In genomic region chr1:100322436-100323211, GRCh38 we compare ENCODE assay signal across 8 cellular contexts. TPM values are rescaled to one million over a fixed set of nuclear protein-coding genes. Genes with fewer than 3 reads are reported as not detected.
DNase-seq lines count a peak whose midpoint lies in the region; ATAC-seq, FAIRE-seq and TF ChIP-seq lines count a peak whose summit lies in the region.

No MANE protein-coding gene starts in this region.

- TF ChIP-seq CTCF in A673 (conservative IDR thresholded peaks at IDR 0.05; ENCODE audit: low read depth, low read length) (no peak), LNCaP clone FGC (IDR thresholded peaks at IDR 0.05; ENCODE audit: control insufficient read depth, extremely low read depth, insufficient read depth) (no peak), fibroblast of villous mesenchyme (IDR thresholded peaks at IDR 0.05; ENCODE audit: insufficient read depth, low read depth, low read length) (no peak), WERI-Rb-1 (IDR thresholded peaks at IDR 0.05; ENCODE audit: low read depth, low read length) (no peak), thyroid gland (IDR thresholded peaks at IDR 0.05) (no peak), upper lobe of right lung (IDR thresholded peaks at IDR 0.05) (no peak)

- CTCF ChIA-PET in A673 (lab: Charles Lee), result no interaction called here

- H3K36me3 ChIP-seq in A673 (ENCODE audit: insufficient read depth, low read length, poor library complexity, severe bottlenecking) (no peaks in the 10 kb centered on the region), WERI-Rb-1 (no peaks in the 10 kb centered on the region), thyroid gland (no peaks in the 10 kb centered on the region), upper lobe of right lung (no peaks in the 10 kb centered on the region)

- no peak for DNase-seq in A673 (ENCODE audit: low spot score)
- DNase-seq in GM19239 (ENCODE audit: insufficient read length, low spot score), result no peak
- DNase-seq in LNCaP clone FGC (ENCODE audit: low read depth), result peak; percentile 25
- DNase-seq in fibroblast of villous mesenchyme (ENCODE audit: low read depth), result peak; percentile 58
- DNase-seq in WERI-Rb-1, result no peak
- no peak for DNase-seq in thyroid gland
- DNase-seq in upper lobe of right lung, result no peak

- peaks cover 7% of the 10 kb centered on the region for H3K4me1 ChIP-seq in A673 (ENCODE audit: insufficient read depth, low read length, poor library complexity, severe bottlenecking)
- no peaks in the 10 kb centered on the region for H3K4me1 ChIP-seq in thyroid gland
- H3K4me1 ChIP-seq in upper lobe of right lung, result peaks cover 5% of the 10 kb centered on the region

- WGBS in thyroid gland, 2 donors, result 94 to 96% methylated on average over 1 of the region's 1 CpG

- H3K27ac ChIP-seq in A673 (ENCODE audit: low read depth, low read length, poor library complexity, severe bottlenecking) (peak overlapping the region; percentile 34), WERI-Rb-1 (no peak overlapping the region), thyroid gland (no peak overlapping the region), upper lobe of right lung (no peak overlapping the region)

- intact Hi-C loops in A673 (cut with micrococcal nuclease; ENCODE audit: unreplicated experiment) (no loop called here), thyroid gland (cut with DNase I) (no loop called here), upper lobe of right lung (cut with DNase I) (no loop called here)

- H3K9me3 ChIP-seq in A673 (ENCODE audit: low read depth, low read length, poor library complexity, severe bottlenecking) (no peaks in the 10 kb centered on the region), WERI-Rb-1 (ENCODE audit: severe bottlenecking) (no peaks in the 10 kb centered on the region), thyroid gland (no peaks in the 10 kb centered on the region), upper lobe of right lung (peaks cover 5% of the 10 kb centered on the region)

- ATAC-seq in upper lobe of right lung, result no peak
- ATAC-seq in GM18519 (IDR thresholded peaks at IDR 0.05; ENCODE audit: low FRiP score, unreplicated experiment), result no peak

- H3K4me3 ChIP-seq in A673 (ENCODE audit: low read depth, low read length, poor library complexity, severe bottlenecking) (no peak overlapping the region), LNCaP clone FGC (ENCODE audit: low read depth, low read length) (no peak overlapping the region), fibroblast of villous mesenchyme (ENCODE audit: low read depth, low read length) (no peak overlapping the region), WERI-Rb-1 (ENCODE audit: low read depth, low read length) (no peak overlapping the region), thyroid gland (replicated peaks in 1 of 3) (no peak overlapping the region), upper lobe of right lung (no peak overlapping the region)

- FAIRE-seq in GM19239 (lab: Jason Lieb, UNC), result peak; percentile 91

- POLR2A ChIA-PET in A673 (lab: Charles Lee; ENCODE audit: low non-redundant PET), result no interaction called here

- no TSS peak for BruUV-seq in A673 (replicated peaks; lab: Mats Ljungman, UMichigan)

- H3K27me3 ChIP-seq in A673 (replicated peaks; ENCODE audit: insufficient read depth, low read depth, low read length, poor library complexity), result no peaks in the 10 kb centered on the region
- H3K27me3 ChIP-seq in WERI-Rb-1 (ENCODE audit: insufficient read depth, low read depth, severe bottlenecking), result no peaks in the 10 kb centered on the region
- no peaks in the 10 kb centered on the region for H3K27me3 ChIP-seq in thyroid gland
- H3K27me3 ChIP-seq in upper lobe of right lung, result no peaks in the 10 kb centered on the region

- no peak for TF ChIP-seq POLR2A in thyroid gland (IDR thresholded peaks at IDR 0.05)

RNA-seq across cellular contexts. Expression of gene CDC14A, which starts 29.7 kb away (rescaled TPM):
- 6.8 and 8.5 TPM in 2 replicates for total RNA-seq in A673 (2021)
- total RNA-seq in fibroblast of villous mesenchyme, result 4.2 and 5.2 TPM in 2 replicates
- 10 to 100 TPM; 17.1 to 32.8 (median 28.0) TPM for total RNA-seq in thyroid gland
- total RNA-seq in upper lobe of right lung, result 12.0 TPM

RNA-seq across cellular contexts. Expression of gene RTCA, which starts 56.6 kb away (rescaled TPM):
- total RNA-seq in A673 (2021), result 45.4 and 57.7 TPM in 2 replicates
- total RNA-seq in fibroblast of villous mesenchyme, result 31.1 and 32.5 TPM in 2 replicates
- total RNA-seq in thyroid gland, result 10 to 100 TPM; 13.6 to 29.0 (median 21.1) TPM
- total RNA-seq in upper lobe of right lung, result 27.7 TPM

Comparison
In these comparisons a context has a peak if more than half of its experiments do, and no peak if none do; other contexts are left out.
1. DNase-seq: peak in LNCaP clone FGC (single experiment) and fibroblast of villous mesenchyme (single experiment); none in A673 (single experiment), GM19239 (single experiment), WERI-Rb-1 (single experiment), thyroid gland (0 of 2) and upper lobe of right lung (single experiment).